ENCODE assay signal across 8 cellular contexts in genomic region chr19:40604647-40605200, GRCh38. TPM values are rescaled to one million over a fixed set of nuclear protein-coding genes. Genes with fewer than 3 reads are reported as not detected.
DNase-seq lines count a peak whose midpoint lies in the region; ATAC-seq and TF ChIP-seq lines count a peak whose summit lies in the region.

No MANE protein-coding gene starts in this region.

- H3K4me2 ChIP-seq in DOHH2 (ENCODE audit: low read length) (peak overlapping the region; percentile 90), OCI-LY1 (ENCODE audit: low read length) (peak overlapping the region; percentile 95), trophoblast cell (ENCODE audit: low read length) (peak overlapping the region; percentile 65)

- peak overlapping the region; percentile 14 for H2BK5ac ChIP-seq in trophoblast cell (ENCODE audit: low read depth, low read length, poor library complexity)

- H3K27ac ChIP-seq in DOHH2 (ENCODE audit: low read depth, low read length) (no peak overlapping the region), OCI-LY1 (ENCODE audit: low read depth, low read length, poor library complexity, severe bottlenecking) (peak overlapping the region; percentile 85), trophoblast cell (ENCODE audit: low read depth, low read length) (no peak overlapping the region)

- H3K9me2 ChIP-seq in DOHH2 (replicated peaks; ENCODE audit: control insufficient read depth, low read length): no peaks in the 10 kb centered on the region
- no peaks in the 10 kb centered on the region for H3K9me2 ChIP-seq in OCI-LY1 (ENCODE audit: low read depth, low read length)

- peak overlapping the region; percentile 25 for H4K12ac ChIP-seq in trophoblast cell (ENCODE audit: low read depth, low read length)

- peak overlapping the region; percentile 81 for H3K18ac ChIP-seq in trophoblast cell (ENCODE audit: low read length)

- H3K14ac ChIP-seq in trophoblast cell (ENCODE audit: low read length): peak overlapping the region; percentile 46

- peak overlapping the region; percentile 71 for H4K91ac ChIP-seq in trophoblast cell (ENCODE audit: low read depth, low read length)

- peak overlapping the region; percentile 25 for H2BK120ac ChIP-seq in trophoblast cell (ENCODE audit: insufficient read depth, low read length, poor library complexity)

- no peak overlapping the region for H2AFZ ChIP-seq in OCI-LY1 (ENCODE audit: low read length)
- H2AFZ ChIP-seq in trophoblast cell (ENCODE audit: insufficient read depth, low read length, poor library complexity): peak overlapping the region; percentile 85

- WGBS in trophoblast cell (ENCODE audit: extremely low coverage, insufficient coverage, insufficient read length): no CpG with 5 or more reads among the region's 27 CpGs

- DNase-seq in epithelial cell of esophagus (ENCODE audit: low read depth) (peak; percentile 57), trophoblast cell (peak; percentile 83 to 86), epidermal melanocyte (ENCODE audit: insufficient read length, low spot score) (no peak), foreskin melanocyte (no peak)

- H3K4me3 ChIP-seq in DOHH2 (ENCODE audit: low read length) (peak overlapping the region; percentile 71), OCI-LY1 (ENCODE audit: low read depth, low read length, poor library complexity, severe bottlenecking) (peak overlapping the region; percentile 67), epithelial cell of esophagus (ENCODE audit: low read length) (peak overlapping the region; percentile 34), trophoblast cell (ENCODE audit: low read depth, low read length) (no peak overlapping the region)

- H3K36me3 ChIP-seq in DOHH2 (ENCODE audit: control insufficient read depth, low read length) (no peaks in the 10 kb centered on the region), OCI-LY1 (ENCODE audit: insufficient read depth, low read length) (no peaks in the 10 kb centered on the region), trophoblast cell (ENCODE audit: control insufficient read depth in 1 of 2, insufficient read depth in 2 of 2, low read length in 2 of 2) (no peaks in the 10 kb centered on the region)

- TF ChIP-seq CTCF in DOHH2 (IDR thresholded peaks at IDR 0.05; ENCODE audit: low read depth, low read length, poor library complexity, severe bottlenecking) (no peak), OCI-LY1 (IDR thresholded peaks at IDR 0.05; ENCODE audit: low read length) (no peak), epithelial cell of esophagus (IDR thresholded peaks at IDR 0.05; ENCODE audit: insufficient read depth, low read depth, low read length, missing control alignments) (no peak)

- H3K27me3 ChIP-seq in DOHH2 (ENCODE audit: control insufficient read depth, low read length) (peaks cover 30% of the 10 kb centered on the region), OCI-LY1 (ENCODE audit: insufficient read depth, low read length) (no peaks in the 10 kb centered on the region), trophoblast cell (ENCODE audit: insufficient read depth, low read length) (peaks cover 23% of the 10 kb centered on the region)

- peaks cover 24% of the 10 kb centered on the region for H3K79me1 ChIP-seq in trophoblast cell (ENCODE audit: low read length)

- H3F3A ChIP-seq in DOHH2 (ENCODE audit: control insufficient read depth, insufficient read depth): peaks cover 15% of the 10 kb centered on the region
- H3F3A ChIP-seq in OCI-LY1 (ENCODE audit: insufficient read depth, low read length): no peaks in the 10 kb centered on the region

- H2AK5ac ChIP-seq in trophoblast cell (ENCODE audit: low read length): peak overlapping the region; percentile 28

- H3K79me2 ChIP-seq in DOHH2 (ENCODE audit: control insufficient read depth, low read length): no peaks in the 10 kb centered on the region
- H3K79me2 ChIP-seq in OCI-LY1 (ENCODE audit: insufficient read depth, low read length): no peaks in the 10 kb centered on the region
- no peaks in the 10 kb centered on the region for H3K79me2 ChIP-seq in trophoblast cell (ENCODE audit: control insufficient read depth, insufficient read depth, low read length, poor library complexity)

- ATAC-seq in GM19455 (IDR thresholded peaks at IDR 0.05; ENCODE audit: unreplicated experiment) (no peak), HG02970 (IDR thresholded peaks at IDR 0.05; ENCODE audit: low FRiP score, unreplicated experiment) (no peak)

- H3K4me1 ChIP-seq in DOHH2 (ENCODE audit: control insufficient read depth, low read length) (peaks cover 72% of the 10 kb centered on the region), OCI-LY1 (ENCODE audit: insufficient read depth, low read length, severe bottlenecking) (peaks cover 47% of the 10 kb centered on the region), trophoblast cell (ENCODE audit: control insufficient read depth in 1 of 2, insufficient read depth in 2 of 2, low read length in 2 of 2) (peaks cover 28 to 43% of the 10 kb centered on the region in 2 experiments)

- peak overlapping the region; percentile 61 for H2BK12ac ChIP-seq in trophoblast cell (ENCODE audit: low read length)

- peak overlapping the region; percentile 36 for H4K8ac ChIP-seq in trophoblast cell (ENCODE audit: low read depth, low read length)

- H3K9me3 ChIP-seq in DOHH2 (ENCODE audit: control insufficient read depth, insufficient read depth, low read length): no peaks in the 10 kb centered on the region
- no peaks in the 10 kb centered on the region for H3K9me3 ChIP-seq in OCI-LY1 (ENCODE audit: low read length)
- peaks cover 4% of the 10 kb centered on the region for H3K9me3 ChIP-seq in trophoblast cell (ENCODE audit: insufficient read depth, low read depth, low read length)

- H3K4ac ChIP-seq in trophoblast cell (ENCODE audit: low read depth, low read length): peak overlapping the region; percentile 40

- H3K9ac ChIP-seq in OCI-LY1 (ENCODE audit: low read length): peak overlapping the region; percentile 66
- H3K9ac ChIP-seq in trophoblast cell (ENCODE audit: low read length): no peak overlapping the region

- no peak overlapping the region for H3K23ac ChIP-seq in trophoblast cell (ENCODE audit: low read length)

- peaks cover 6% of the 10 kb centered on the region; the same call in 1 of the 2 replicates for H4K20me1 ChIP-seq in DOHH2 (ENCODE audit: control insufficient read depth, insufficient read depth, low read depth, low read length)
- H4K20me1 ChIP-seq in OCI-LY1 (ENCODE audit: insufficient read depth, low read length): no peaks in the 10 kb centered on the region

RNA-seq across cellular contexts. Expression of gene LTBP4, which starts 3.6 kb away (rescaled TPM):
- polyA plus RNA-seq in trophoblast cell (2013): 93.8 and 98.4 TPM in 2 replicates

RNA-seq across cellular contexts. Expression of gene SHKBP1, which starts 28.1 kb away (rescaled TPM):
- polyA plus RNA-seq in trophoblast cell (2013): 86.0 and 94.0 TPM in 2 replicates

Comparison
In these comparisons a context has a peak if more than half of its experiments do, and no peak if none do; other contexts are left out.
1. DNase-seq: peak in epithelial cell of esophagus (single experiment) and trophoblast cell (2 of 2); none in epidermal melanocyte (single experiment) and foreskin melanocyte (single experiment).
2. Peak in every context shown above with its lines, with median percentiles within 50 percentile points of each other: H3K4me2 ChIP-seq.